In the genomic region with DNA sequence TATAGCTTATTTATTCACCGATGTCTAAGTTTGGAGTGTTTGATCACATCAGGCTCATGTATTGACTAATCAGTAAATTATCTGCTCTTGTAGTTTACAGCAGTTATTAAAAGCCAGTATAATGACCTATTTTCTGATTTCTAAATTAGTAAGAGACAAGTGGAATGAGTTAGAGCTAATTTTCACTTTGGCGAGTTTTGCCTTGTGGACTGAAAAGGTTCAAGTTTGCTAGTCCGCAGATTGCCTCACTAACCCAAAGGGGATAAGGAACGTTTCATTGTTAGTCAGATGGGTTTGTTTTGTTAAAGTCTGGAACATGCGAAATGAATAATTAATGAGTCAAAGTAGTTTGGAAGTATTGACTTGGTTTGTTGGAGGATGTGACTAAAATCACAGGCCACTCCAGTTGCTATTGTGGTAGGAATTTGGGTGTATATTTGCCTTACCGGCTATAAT, we compare ENCODE assay signal across 1 cellular context.
TF ChIP-seq lines count a peak whose summit lies in the region.

No MANE protein-coding gene starts in this region.

TF ChIP-seq in HepG2, 621 proteins besides CTCF, POLR2A, EP300 and RAD21:
- no peak for TF ChIP-seq FOXK1 (CRISPR knock-in tag; IDR thresholded peaks at IDR 0.05; ENCODE audit: borderline replicate concordance, low read depth)
- TF ChIP-seq, protein P1, sequence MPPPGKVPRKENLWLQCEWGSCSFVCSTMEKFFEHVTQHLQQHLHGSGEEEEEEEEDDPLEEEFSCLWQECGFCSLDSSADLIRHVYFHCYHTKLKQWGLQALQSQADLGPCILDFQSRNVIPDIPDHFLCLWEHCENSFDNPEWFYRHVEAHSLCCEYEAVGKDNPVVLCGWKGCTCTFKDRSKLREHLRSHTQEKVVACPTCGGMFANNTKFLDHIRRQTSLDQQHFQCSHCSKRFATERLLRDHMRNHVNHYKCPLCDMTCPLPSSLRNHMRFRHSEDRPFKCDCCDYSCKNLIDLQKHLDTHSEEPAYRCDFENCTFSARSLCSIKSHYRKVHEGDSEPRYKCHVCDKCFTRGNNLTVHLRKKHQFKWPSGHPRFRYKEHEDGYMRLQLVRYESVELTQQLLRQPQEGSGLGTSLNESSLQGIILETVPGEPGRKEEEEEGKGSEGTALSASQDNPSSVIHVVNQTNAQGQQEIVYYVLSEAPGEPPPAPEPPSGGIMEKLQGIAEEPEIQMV (CRISPR knock-in tag; IDR thresholded peaks at IDR 0.05; ENCODE audit: low read depth) = no peak
- TF ChIP-seq ZNF674 (CRISPR knock-in tag; IDR thresholded peaks at IDR 0.05; ENCODE audit: low read depth) = no peak
- no peak for TF ChIP-seq ATF1 (CRISPR knock-in tag; IDR thresholded peaks at IDR 0.05)
- TF ChIP-seq ZNF44 (CRISPR knock-in tag; IDR thresholded peaks at IDR 0.05) = no peak
- no peak for TF ChIP-seq SP4 (CRISPR knock-in tag; IDR thresholded peaks at IDR 0.05)
- TF ChIP-seq ZNF766 (CRISPR knock-in tag; IDR thresholded peaks at IDR 0.05; ENCODE audit: borderline replicate concordance) = no peak
- no peak for TF ChIP-seq ZNF12 (CRISPR knock-in tag; IDR thresholded peaks at IDR 0.05)
- TF ChIP-seq GABPB1 (CRISPR knock-in tag; IDR thresholded peaks at IDR 0.05) = no peak
- TF ChIP-seq E2F5 (CRISPR knock-in tag; conservative IDR thresholded peaks at IDR 0.05) = no peak
- no peak for TF ChIP-seq ZNF513 (CRISPR knock-in tag; conservative IDR thresholded peaks at IDR 0.05)
- TF ChIP-seq PHF21A (CRISPR knock-in tag; IDR thresholded peaks at IDR 0.05) = no peak
- TF ChIP-seq ELF3 (CRISPR knock-in tag; IDR thresholded peaks at IDR 0.05) = no peak
- no peak for TF ChIP-seq HOXA7 (CRISPR knock-in tag; IDR thresholded peaks at IDR 0.05)
- TF ChIP-seq GATA4 (IDR thresholded peaks at IDR 0.05; ENCODE audit: borderline replicate concordance, low read depth) = no peak
- TF ChIP-seq FOXA3 (CRISPR knock-in tag; IDR thresholded peaks at IDR 0.05) = no peak
- TF ChIP-seq, protein P2, sequence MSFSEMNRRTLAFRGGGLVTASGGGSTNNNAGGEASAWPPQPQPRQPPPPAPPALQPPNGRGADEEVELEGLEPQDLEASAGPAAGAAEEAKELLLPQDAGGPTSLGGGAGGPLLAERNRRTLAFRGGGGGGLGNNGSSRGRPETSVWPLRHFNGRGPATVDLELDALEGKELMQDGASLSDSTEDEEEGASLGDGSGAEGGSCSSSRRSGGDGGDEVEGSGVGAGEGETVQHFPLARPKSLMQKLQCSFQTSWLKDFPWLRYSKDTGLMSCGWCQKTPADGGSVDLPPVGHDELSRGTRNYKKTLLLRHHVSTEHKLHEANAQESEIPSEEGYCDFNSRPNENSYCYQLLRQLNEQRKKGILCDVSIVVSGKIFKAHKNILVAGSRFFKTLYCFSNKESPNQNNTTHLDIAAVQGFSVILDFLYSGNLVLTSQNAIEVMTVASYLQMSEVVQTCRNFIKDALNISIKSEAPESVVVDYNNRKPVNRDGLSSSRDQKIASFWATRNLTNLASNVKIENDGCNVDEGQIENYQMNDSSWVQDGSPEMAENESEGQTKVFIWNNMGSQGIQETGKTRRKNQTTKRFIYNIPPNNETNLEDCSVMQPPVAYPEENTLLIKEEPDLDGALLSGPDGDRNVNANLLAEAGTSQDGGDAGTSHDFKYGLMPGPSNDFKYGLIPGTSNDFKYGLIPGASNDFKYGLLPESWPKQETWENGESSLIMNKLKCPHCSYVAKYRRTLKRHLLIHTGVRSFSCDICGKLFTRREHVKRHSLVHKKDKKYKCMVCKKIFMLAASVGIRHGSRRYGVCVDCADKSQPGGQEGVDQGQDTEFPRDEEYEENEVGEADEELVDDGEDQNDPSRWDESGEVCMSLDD (CRISPR knock-in tag; IDR thresholded peaks at IDR 0.05; ENCODE audit: borderline replicate concordance) = no peak
- no peak for TF ChIP-seq KLF11 (CRISPR knock-in tag; IDR thresholded peaks at IDR 0.05)
- no peak for TF ChIP-seq ZNF3 (CRISPR knock-in tag; IDR thresholded peaks at IDR 0.05)
- TF ChIP-seq ZHX2 (IDR thresholded peaks at IDR 0.05; ENCODE audit: low read depth) = no peak
- no peak for TF ChIP-seq ZHX2 (CRISPR knock-in tag; IDR thresholded peaks at IDR 0.05; ENCODE audit: borderline replicate concordance)
